In genomic region chr10:132417957-132418441, GRCh38 we compare ENCODE assay signal across 11 cellular contexts. TPM values are rescaled to one million over a fixed set of nuclear protein-coding genes. Genes with fewer than 3 reads are reported as not detected.
DNase-seq lines count a peak whose midpoint lies in the region; ATAC-seq, FAIRE-seq and TF ChIP-seq lines count a peak whose summit lies in the region.
"Had no signal": no experiment of that assay in that cellular context is flagged by ENCODE, and none has a peak within 500 bp of the region (broad histone marks: within the 10 kb centered on the region; RNA-seq: fewer than 3 reads in every experiment).

No MANE protein-coding gene starts in this region.

- ATAC-seq in A549: no peak
- no peak for ATAC-seq in activated T-cell treated with anti-CD3 and anti-CD28 coated beads, Interleukin-2, amount 50 U/mL, for 72 hours (replicated peaks in 1 of 2)
- ATAC-seq: naive thymus-derived CD8-positive, alpha-beta T cell had no signal

- H3K27ac ChIP-seq in A549 (peak overlapping the region; percentile 85 to 95), endodermal cell (ENCODE audit: low read depth, low read length) (no peak overlapping the region)

- WGBS in A549 (ENCODE audit: missing lambda C conversion rate): 85% methylated on average over 19 of the region's 20 CpGs
- 80 to 86% methylated on average over 18 to 20 of the region's 20 CpGs for WGBS in endodermal cell (ENCODE audit: insufficient coverage in 1 of 2, insufficient read length in 1 of 2), 2 experiments

- no peak for FAIRE-seq in A549 (lab: Jason Lieb, UNC)

- H4K20me1 ChIP-seq in Loucy (ENCODE audit: insufficient read depth, low read length, poor library complexity, severe bottlenecking): no peaks in the 10 kb centered on the region

- DNase-seq in A549 (ENCODE audit: low read depth in 1 of 2, low spot score in 1 of 2): no peak
- no peak for DNase-seq in endodermal cell
- DNase-seq in nephron progenitor cell: no peak
- no peak for DNase-seq in NCI-H774 (lab: John Stamatoyannopoulos, UW)
- DNase-seq in activated CD8-positive, alpha-beta memory T cell treated with anti-CD3 and anti-CD28 coated beads, Interleukin-2, amount 50 U/mL, for 4 hours: no peak
- DNase-seq in DMS 273 (lab: John Stamatoyannopoulos, UW; ENCODE audit: unreplicated experiment): no peak
- no peak for DNase-seq in activated T-cell treated with anti-CD3 and anti-CD28 coated beads, Interleukin-2, amount 50 U/mL, for 72 hours
- DNase-seq: activated CD4-positive, alpha-beta T cell treated with anti-CD3 and anti-CD28 coated beads, Interleukin-2, amount 50 U/mL, for 4 hours; BE2C; naive thymus-derived CD8-positive, alpha-beta T cell had no signal

- no peak for TF ChIP-seq POLR2A in A549 (IDR thresholded peaks at IDR 0.05; ENCODE audit: low read length)

- no peaks in the 10 kb centered on the region for H3K9me3 ChIP-seq in A549
- H3K9me3 ChIP-seq in Loucy (ENCODE audit: insufficient read depth, low read depth, low read length): no peaks in the 10 kb centered on the region
- H3K9me3 ChIP-seq in endodermal cell (ENCODE audit: control insufficient read depth, low read length): no peaks in the 10 kb centered on the region
- H3K9me3 ChIP-seq: BE2C had no signal

- H3K9me2 ChIP-seq in Loucy (replicated peaks; ENCODE audit: low read depth, low read length): no peaks in the 10 kb centered on the region

- TF ChIP-seq RAD21 in A549 (conservative IDR thresholded peaks at IDR 0.05 in 1 of 2, IDR thresholded peaks at IDR 0.05 in 1 of 2): no peak

- no peaks in the 10 kb centered on the region for H3K27me3 ChIP-seq in Loucy (ENCODE audit: insufficient read depth, low read length, poor library complexity, severe bottlenecking)
- H3K27me3 ChIP-seq in endodermal cell (ENCODE audit: control insufficient read depth, insufficient read depth, low read length, poor library complexity, severe bottlenecking): no peaks in the 10 kb centered on the region
- H3K27me3 ChIP-seq: BE2C had no signal

- TF ChIP-seq EP300 in A549 (IDR thresholded peaks at IDR 0.05): no peak

- no peaks in the 10 kb centered on the region for H3K27me3 Mint-ChIP-seq in endodermal cell (ENCODE audit: insufficient read depth)
- H3K27me3 Mint-ChIP-seq in nephron progenitor cell (ENCODE audit: low read depth, poor library complexity): peaks cover 10% of the 10 kb centered on the region
- H3K27me3 Mint-ChIP-seq in activated T-cell treated with anti-CD3 and anti-CD28 coated beads, Interleukin-2, amount 50 U/mL, for 72 hours (ENCODE audit: low read depth): no peaks in the 10 kb centered on the region
- H3K27me3 Mint-ChIP-seq: naive thymus-derived CD8-positive, alpha-beta T cell had no signal

- POLR2A ChIA-PET in A549 (lab: Yijun Ruan, JAX): no interaction called here

- H3K9me3 Mint-ChIP-seq in endodermal cell (no peaks in the 10 kb centered on the region), nephron progenitor cell (no peaks in the 10 kb centered on the region)
- H3K9me3 Mint-ChIP-seq in activated T-cell treated with anti-CD3 and anti-CD28 coated beads, Interleukin-2, amount 50 U/mL, for 72 hours: no peaks in the 10 kb centered on the region
- H3K9me3 Mint-ChIP-seq: naive thymus-derived CD8-positive, alpha-beta T cell had no signal

- H3K4me1 ChIP-seq in A549: peaks cover 47% of the 10 kb centered on the region
- H3K4me1 ChIP-seq in Loucy (ENCODE audit: insufficient read depth, low read length, poor library complexity, severe bottlenecking): peaks cover 51% of the 10 kb centered on the region
- peaks cover 11% of the 10 kb centered on the region for H3K4me1 ChIP-seq in endodermal cell (ENCODE audit: control insufficient read depth, insufficient read depth, low read length)

- H3K36me3 Mint-ChIP-seq in endodermal cell (ENCODE audit: low read depth) (peaks cover 5% of the 10 kb centered on the region), nephron progenitor cell (ENCODE audit: low read depth) (peaks cover 6% of the 10 kb centered on the region)
- no peaks in the 10 kb centered on the region for H3K36me3 Mint-ChIP-seq in activated T-cell treated with anti-CD3 and anti-CD28 coated beads, Interleukin-2, amount 50 U/mL, for 72 hours (ENCODE audit: insufficient read depth in 2 of 2)

- H3K4me3 ChIP-seq in A549 (no peak overlapping the region), Loucy (ENCODE audit: low read length, poor library complexity, severe bottlenecking) (no peak overlapping the region), endodermal cell (ENCODE audit: low read length) (no peak overlapping the region)

- peaks cover 22% of the 10 kb centered on the region; the same call in 1 of the 2 replicates for H3K36me3 ChIP-seq in Loucy (ENCODE audit: insufficient read depth, low read length)
- H3K36me3 ChIP-seq in endodermal cell (ENCODE audit: control insufficient read depth, insufficient read depth, low read length): no peaks in the 10 kb centered on the region
- H3K36me3 ChIP-seq: BE2C had no signal

- no peak overlapping the region for H2AFZ ChIP-seq in Loucy (ENCODE audit: low read length)

- no peak for TF ChIP-seq CTCF in A549 (IDR thresholded peaks at IDR 0.05)
- TF ChIP-seq CTCF in Loucy (conservative IDR thresholded peaks at IDR 0.05; ENCODE audit: low read length): no peak
- TF ChIP-seq CTCF in endodermal cell (conservative IDR thresholded peaks at IDR 0.05): no peak
- no peak for TF ChIP-seq CTCF in nephron progenitor cell (IDR thresholded peaks at IDR 0.05)

- peaks cover 7% of the 10 kb centered on the region; the same call in 1 of the 2 replicates for H3F3A ChIP-seq in Loucy (ENCODE audit: low read depth)

- H3K27ac Mint-ChIP-seq in endodermal cell (peak overlapping the region; percentile 84), nephron progenitor cell (peak overlapping the region; percentile 54)
- no peak overlapping the region for H3K27ac Mint-ChIP-seq in activated T-cell treated with anti-CD3 and anti-CD28 coated beads, Interleukin-2, amount 50 U/mL, for 72 hours

- CTCF ChIA-PET in A549 (lab: Yijun Ruan, JAX): interaction anchor here (1.1 to 2.1 kb wide), 3 partner anchors 11 to 30 kb away, joined by 3 to 7 read pairs (median 3); no protein-coding TSS in a partner anchor

- peak overlapping the region; percentile 36 for H3K9ac ChIP-seq in Loucy (ENCODE audit: low read depth, low read length, poor library complexity, severe bottlenecking)
- no peak overlapping the region for H3K9ac ChIP-seq in endodermal cell (ENCODE audit: extremely low read depth, low read length, poor library complexity, severe bottlenecking)

- peaks cover 22% of the 10 kb centered on the region for H3K4me1 Mint-ChIP-seq in endodermal cell
- H3K4me1 Mint-ChIP-seq in nephron progenitor cell: peaks cover 62% of the 10 kb centered on the region
- peaks cover 8% of the 10 kb centered on the region for H3K4me1 Mint-ChIP-seq in activated T-cell treated with anti-CD3 and anti-CD28 coated beads, Interleukin-2, amount 50 U/mL, for 72 hours (ENCODE audit: low read depth)

- H3K79me2 ChIP-seq in Loucy (ENCODE audit: insufficient read depth, low read length): peaks cover 56% of the 10 kb centered on the region; the same call in 1 of the 2 replicates

- no peak overlapping the region for H3K4me3 Mint-ChIP-seq in endodermal cell
- peak overlapping the region; percentile 5 for H3K4me3 Mint-ChIP-seq in nephron progenitor cell
- H3K4me3 Mint-ChIP-seq in activated T-cell treated with anti-CD3 and anti-CD28 coated beads, Interleukin-2, amount 50 U/mL, for 72 hours: no peak overlapping the region

- peak overlapping the region; percentile 48 for H3K4me2 ChIP-seq in A549
- peak overlapping the region; percentile 18 for H3K4me2 ChIP-seq in Loucy (ENCODE audit: low read depth, low read length, poor library complexity, severe bottlenecking)

TF ChIP-seq in A549, 52 proteins besides CTCF, POLR2A, EP300 and RAD21:
- no peak for TF ChIP-seq ELK1 (IDR thresholded peaks at IDR 0.05; ENCODE audit: low read depth, low read length)
- no peak for TF ChIP-seq EHMT2 (IDR thresholded peaks at IDR 0.05; ENCODE audit: low read depth)
- no peak for TF ChIP-seq CEBPB (IDR thresholded peaks at IDR 0.05)
- no peak for TF ChIP-seq NFE2L2 (conservative IDR thresholded peaks at IDR 0.05; ENCODE audit: low read length)
- TF ChIP-seq RCOR1 (IDR thresholded peaks at IDR 0.05; ENCODE audit: low read depth, low read length): no peak

RNA-seq across cellular contexts. Expression of gene PWWP2B, which starts 21.0 kb away (rescaled TPM):
- polyA plus RNA-seq in A549 (2011; rRNA removed): 2.0 and 2.8 TPM in 2 replicates
- polyA plus RNA-seq in A549 (2012; cell fraction: cytosol; rRNA removed): 5.0 and 8.0 TPM in 2 replicates
- polyA plus RNA-seq in A549 (2012; cell fraction: nucleus; rRNA removed): 8.3 and 12.2 TPM in 2 replicates
- 6.6 to 7.3 TPM (median 7.0 TPM) in 3 replicates for polyA plus RNA-seq in A549 (2017; fragmentation: RNase III; extraction: RNeasy Plus Mini Kit Qiagen cat#74134 plus additional on column Dnase treatment)
- polyA minus RNA-seq in A549 (2011; rRNA and poly(A)+ RNA removed): 2.1 and 2.5 TPM in 2 replicates
- 10 to 100 TPM; 11.4 to 13.9 TPM for total RNA-seq in endodermal cell
- 7.5 TPM for polyA plus RNA-seq in endodermal cell (2013, experiment 1 of 2)
- 6.7 TPM for polyA plus RNA-seq in endodermal cell (2013, experiment 2 of 2)
- 1 to 10 TPM; 3.1 to 5.2 TPM for total RNA-seq in activated T-cell treated with anti-CD3 and anti-CD28 coated beads, Interleukin-2, amount 50 U/mL, for 72 hours
